In the genomic region with DNA sequence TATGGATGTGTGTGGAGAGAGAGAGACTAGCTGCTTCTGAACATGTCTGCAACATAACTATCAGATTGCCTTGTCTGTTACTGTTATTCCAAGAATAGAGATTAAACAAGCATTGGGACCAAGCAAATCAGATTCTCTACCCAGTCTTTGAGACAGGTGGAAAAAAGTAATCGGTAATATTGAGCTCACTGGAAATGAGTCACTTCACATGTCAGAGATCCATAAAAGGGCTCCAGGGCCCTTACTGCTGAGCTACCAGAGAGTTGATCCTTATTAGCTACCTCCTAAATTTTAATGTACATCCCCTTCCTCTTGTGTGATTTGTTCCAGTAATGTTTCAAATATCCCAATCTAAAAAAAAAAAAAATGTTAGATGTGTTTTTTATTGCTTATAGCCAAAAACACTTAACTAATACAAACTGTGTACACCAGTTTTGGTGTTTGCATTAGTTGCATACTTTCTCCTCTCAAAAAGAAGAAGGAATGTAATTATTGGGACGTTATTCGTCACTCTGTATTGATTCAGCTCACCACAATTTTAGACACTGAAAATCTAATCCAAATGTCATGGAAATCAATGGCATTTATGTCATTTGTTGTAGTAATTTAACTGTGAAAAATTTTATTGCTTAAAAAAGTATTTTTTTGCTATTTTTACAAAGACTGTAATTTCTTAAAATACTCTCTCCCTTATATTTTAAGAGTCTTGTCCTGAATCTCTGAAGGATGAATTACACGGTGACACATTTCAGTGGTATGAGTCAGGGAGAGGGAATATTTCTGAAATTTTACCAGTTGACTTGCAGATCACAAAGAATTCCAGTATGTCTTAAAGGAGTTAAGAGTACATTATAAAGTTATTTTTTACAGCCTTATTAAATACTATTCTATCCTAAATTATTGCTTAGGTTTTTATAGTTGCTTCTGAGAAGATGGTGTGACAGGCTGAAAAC, we compare ENCODE assay signal across 19 cellular contexts.
DNase-seq lines count a peak whose midpoint lies in the region; ATAC-seq lines count a peak whose summit lies in the region.
"Had no signal": no experiment of that assay in that cellular context is flagged by ENCODE, and none has a peak within 500 bp of the region (broad histone marks: within the 10 kb centered on the region; RNA-seq: fewer than 3 reads in every experiment).

No MANE protein-coding gene starts in this region.

- no peaks in the 10 kb centered on the region for H3K27me3 ChIP-seq in Karpas-422 (ENCODE audit: low read length)
- H3K27me3 ChIP-seq: esophagus muscularis mucosa, ovary, upper lobe of left lung had no signal

- H4K20me1 ChIP-seq in Karpas-422 (ENCODE audit: insufficient read depth, low read depth, low read length): no peaks in the 10 kb centered on the region

- H3K79me2 ChIP-seq in Karpas-422 (ENCODE audit: low read length): no peaks in the 10 kb centered on the region

- no peak overlapping the region for H3K4me2 ChIP-seq in Karpas-422 (ENCODE audit: low read depth, low read length, poor library complexity, severe bottlenecking)

- H3K4me1 ChIP-seq in Karpas-422 (ENCODE audit: low read length): no peaks in the 10 kb centered on the region
- H3K4me1 ChIP-seq: upper lobe of left lung had no signal

- H3K4me3 ChIP-seq in Karpas-422 (ENCODE audit: low read length): no peak overlapping the region
- H3K4me3 ChIP-seq in skeletal muscle cell (ENCODE audit: low read depth, low read length): no peak overlapping the region
- H3K4me3 ChIP-seq: esophagus muscularis mucosa, ovary, upper lobe of left lung had no signal

- DNase-seq in EH (ENCODE audit: low read depth): peak; percentile 88
- no peak for DNase-seq in Karpas-422
- peak; percentile 59 for DNase-seq in astrocyte of the hippocampus (ENCODE audit: low read depth, low spot score)
- peak; percentile 22 for DNase-seq in skeletal muscle cell (ENCODE audit: low read depth)
- DNase-seq in DMS 273 treated with DMSO at 0.1 percent for 48 hours (lab: John Stamatoyannopoulos, UW): no peak
- DNase-seq: activated CD4-positive, alpha-beta T cell treated with anti-CD3 and anti-CD28 coated beads for 1 hour; activated naive CD8-positive, alpha-beta T cell treated with anti-CD3 and anti-CD28 coated beads for 36 hours; GOT3; KG1; NCI-H1092 treated with DMSO at 0.1 percent for 48 hours; NCI-H2107; NCI-H526; ovary; upper lobe of left lung had no signal

- H3K27ac ChIP-seq in Karpas-422 (ENCODE audit: low read length): no peak overlapping the region
- H3K27ac ChIP-seq: C4-2B, esophagus muscularis mucosa, HL-60, ovary, upper lobe of left lung had no signal

- ATAC-seq in GM21529 (IDR thresholded peaks at IDR 0.05; ENCODE audit: unreplicated experiment): no peak
- no peak for ATAC-seq in HG03565 (IDR thresholded peaks at IDR 0.05; ENCODE audit: unreplicated experiment)

- no peaks in the 10 kb centered on the region for H3K36me3 ChIP-seq in Karpas-422 (ENCODE audit: insufficient read depth, low read length)
- H3K36me3 ChIP-seq: esophagus muscularis mucosa, ovary, upper lobe of left lung had no signal

- 0 out of 2 replicates have a peak overlapping the region, but pooled peaks have one; percentile 42 for H2AFZ ChIP-seq in Karpas-422 (ENCODE audit: low read length)

- H3K9ac ChIP-seq in Karpas-422 (ENCODE audit: low read length): no peak overlapping the region

- peaks cover 4% of the 10 kb centered on the region; the same call in 1 of the 2 replicates for H3K9me3 ChIP-seq in Karpas-422 (ENCODE audit: low read length)
- H3K9me3 ChIP-seq: esophagus muscularis mucosa, ovary, upper lobe of left lung had no signal

- H3K9me2 ChIP-seq in Karpas-422 (replicated peaks; ENCODE audit: insufficient read depth, low read length): no peaks in the 10 kb centered on the region

Comparison
In these comparisons a context has a peak if more than half of its experiments do, and no peak if none do; other contexts are left out.
1. DNase-seq: peak in EH (single experiment), astrocyte of the hippocampus (single experiment) and skeletal muscle cell (single experiment); none in Karpas-422 (single experiment) and DMS 273 treated with DMSO at 0.1 percent for 48 hours (single experiment).